Comparison of ENCODE assay signal across 26 cellular contexts in genomic region chr18:13889661-13890060, GRCh38. TPM values are rescaled to one million over a fixed set of nuclear protein-coding genes. Genes with fewer than 3 reads are reported as not detected.
DNase-seq lines count a peak whose midpoint lies in the region; ATAC-seq and TF ChIP-seq lines count a peak whose summit lies in the region.
"Had no signal": no experiment of that assay in that cellular context is flagged by ENCODE, and none has a peak within 500 bp of the region (broad histone marks: within the 10 kb centered on the region; RNA-seq: fewer than 3 reads in every experiment).

No MANE protein-coding gene starts in this region.

- no peak overlapping the region for H3K4me2 ChIP-seq in HCT116 (ENCODE audit: low read length)
- H3K4me2 ChIP-seq: KMS-11, PC-9 had no signal

- POLR2A ChIA-PET in HCT116 (lab: Charles Lee) = no interaction called here

- no peaks in the 10 kb centered on the region for H3K27me3 Mint-ChIP-seq in type B pancreatic cell
- H3K27me3 Mint-ChIP-seq: CD4-positive, CD25-positive, alpha-beta regulatory T cell had no signal

- TF ChIP-seq RAD21 in HCT116 (IDR thresholded peaks at IDR 0.05; ENCODE audit: low read depth) = no peak

- H3K27ac ChIP-seq in HCT116 (ENCODE audit: low read depth, low read length) = no peak overlapping the region
- no peak overlapping the region for H3K27ac ChIP-seq in psoas muscle
- H3K27ac ChIP-seq: brain microvascular endothelial cell, coronary artery, KMS-11, PC-9 had no signal

- no peak overlapping the region for H2AFZ ChIP-seq in HCT116 (ENCODE audit: low read depth, low read length, poor library complexity, severe bottlenecking)
- H2AFZ ChIP-seq: PC-9 had no signal

- H3K9ac ChIP-seq in HCT116 (ENCODE audit: low read length) = no peak overlapping the region
- H3K9ac ChIP-seq: KMS-11 had no signal

- CTCF ChIA-PET in HCT116 (lab: Charles Lee) = no interaction called here

- TF ChIP-seq CTCF in HCT116 (IDR thresholded peaks at IDR 0.05 in 2 of 3, conservative IDR thresholded peaks at IDR 0.05 in 1 of 3; ENCODE audit: borderline replicate concordance in 1 of 3, insufficient read depth in 1 of 3, low read depth in 2 of 3, low read length in 2 of 3) = no peak
- TF ChIP-seq CTCF in type B pancreatic cell (conservative IDR thresholded peaks at IDR 0.05) = no peak
- no peak for TF ChIP-seq CTCF in psoas muscle (IDR thresholded peaks at IDR 0.05)

- H3K79me2 ChIP-seq in HCT116 (ENCODE audit: insufficient read depth, low read length) = no peaks in the 10 kb centered on the region

- H3K4me3 ChIP-seq in HCT116 (replicated peaks in 1 of 2; ENCODE audit: low read depth in 1 of 2, low read length in 2 of 2) (no peak overlapping the region), psoas muscle (no peak overlapping the region)
- H3K4me3 ChIP-seq: coronary artery, PC-9 had no signal

- DNase-seq in A172 (ENCODE audit: low spot score) = peak; percentile 30
- no peak for DNase-seq in HCT116 (ENCODE audit: low read depth, low spot score)
- DNase-seq in RKO (ENCODE audit: low spot score) = peak; percentile 51
- DNase-seq in islet precursor cell = peak; percentile 57
- DNase-seq in type B pancreatic cell (ENCODE audit: extremely low spot score, unreplicated experiment) = no peak
- no peak for DNase-seq in iPS-NIHi11 (ENCODE audit: low spot score)
- DNase-seq in psoas muscle = no peak
- DNase-seq: brain microvascular endothelial cell; CD4-positive, CD25-positive, alpha-beta regulatory T cell; DMS79; hippocampal formation; kidney; mesenchymal stem cell; NCI-H1417; NCI-H2171; NCI-H748 treated with DMSO at 0.1 percent for 48 hours; PC-9; stimulated activated CD4-positive, alpha-beta T cell treated with anti-CD3 and anti-CD28 coated beads, Interleukin-12 subunit alpha, Interleukin-12 subunit beta, amount 100 ng/mL, for 4 hours had no signal

- intact Hi-C loops in HCT116 (cut with micrococcal nuclease) (loop anchor here (10.0 kb wide), 1 partner anchor 135 kb away; no protein-coding TSS in a partner anchor), psoas muscle (cut with DNase I) (no loop called here)

- no peaks in the 10 kb centered on the region for H4K20me1 ChIP-seq in HCT116 (ENCODE audit: insufficient read depth)

- H3K4me1 ChIP-seq in HCT116 (ENCODE audit: control insufficient read depth in 1 of 2, insufficient read depth in 2 of 2, low read length in 2 of 2) = no peaks in the 10 kb centered on the region
- no peaks in the 10 kb centered on the region for H3K4me1 ChIP-seq in psoas muscle

- no peaks in the 10 kb centered on the region for H3K4me1 Mint-ChIP-seq in type B pancreatic cell (ENCODE audit: unreplicated experiment)
- H3K4me1 Mint-ChIP-seq: CD4-positive, CD25-positive, alpha-beta regulatory T cell; neural crest cell had no signal

- WGBS in psoas muscle, 3 donors = 27 to 35% (median 31%) methylated on average over 2 of the region's 2 CpGs

- RAD21 ChIA-PET in HCT116 (lab: Charles Lee; ENCODE audit: low non-redundant PET in 1 of 2, low total read pairs in 2 of 2, uncharacterized antibody in 2 of 2, unreplicated experiment in 2 of 2) = no interaction called here

- H3K27me3 ChIP-seq in HCT116 (ENCODE audit: insufficient read depth, low read length) (no peaks in the 10 kb centered on the region), psoas muscle (ENCODE audit: insufficient read depth in 3 of 3, low read length in 2 of 3) (peaks cover 0 to 3% (median 0%) of the 10 kb centered on the region in 3 donors)
- H3K27me3 ChIP-seq: brain microvascular endothelial cell had no signal

- H3K9me3 ChIP-seq in HCT116 (ENCODE audit: control insufficient read depth in 1 of 2, insufficient read depth in 1 of 2, low read depth in 1 of 2, low read length in 2 of 2) = no peaks in the 10 kb centered on the region
- H3K9me3 ChIP-seq in psoas muscle = no peaks in the 10 kb centered on the region

- H3K9me2 ChIP-seq in HCT116 (ENCODE audit: insufficient read depth) = no peaks in the 10 kb centered on the region

- no TSS peak for BruUV-seq in HCT116 (replicated peaks; lab: Mats Ljungman, UMichigan)

- H3K27ac Mint-ChIP-seq in type B pancreatic cell = no peak overlapping the region
- H3K27ac Mint-ChIP-seq: activated T-helper 1 cell treated with anti-CD3 and anti-CD28 coated beads, Interleukin-12 subunit alpha, Interleukin-12 subunit beta, Interleukin-2, Interleukin-4 antibody, amounts not matched to agents 30 ng/mL and 10 ng/mL and 1 ng/mL, durations not matched to agents 14 hours and 24 hours and 36 hours; CD4-positive, CD25-positive, alpha-beta regulatory T cell had no signal

- no peaks in the 10 kb centered on the region for H3K36me3 Mint-ChIP-seq in type B pancreatic cell
- H3K36me3 Mint-ChIP-seq: CD4-positive, CD25-positive, alpha-beta regulatory T cell had no signal

- H3K36me3 ChIP-seq in HCT116 (ENCODE audit: control insufficient read depth in 1 of 2, insufficient read depth in 2 of 2, low read length in 2 of 2) (no peaks in the 10 kb centered on the region), psoas muscle (ENCODE audit: insufficient read depth in 1 of 2, low read depth in 1 of 2) (no peaks in the 10 kb centered on the region)
- H3K36me3 ChIP-seq: brain microvascular endothelial cell had no signal

- no peak for TF ChIP-seq POLR2A in HCT116 (IDR thresholded peaks at IDR 0.05; ENCODE audit: borderline replicate concordance, extremely low read depth, insufficient read depth, insufficient read length)

- ATAC-seq in HCT116 = peak; percentile 61; the same call in 1 of the 2 replicates
- ATAC-seq in psoas muscle = no peak
- no peak for ATAC-seq in GM21515 (IDR thresholded peaks at IDR 0.05; ENCODE audit: unreplicated experiment)

- H3K4me3 Mint-ChIP-seq in type B pancreatic cell = no peak overlapping the region
- H3K4me3 Mint-ChIP-seq: activated T-helper 1 cell treated with anti-CD3 and anti-CD28 coated beads, Interleukin-12 subunit alpha, Interleukin-12 subunit beta, Interleukin-2, Interleukin-4 antibody, amounts not matched to agents 30 ng/mL and 10 ng/mL and 1 ng/mL, durations not matched to agents 14 hours and 24 hours and 36 hours; CD4-positive, CD25-positive, alpha-beta regulatory T cell; neural crest cell had no signal

- no peaks in the 10 kb centered on the region for H3K9me3 Mint-ChIP-seq in type B pancreatic cell
- H3K9me3 Mint-ChIP-seq: activated T-helper 1 cell treated with anti-CD3 and anti-CD28 coated beads, Interleukin-12 subunit alpha, Interleukin-12 subunit beta, Interleukin-2, Interleukin-4 antibody, amounts not matched to agents 30 ng/mL and 10 ng/mL and 1 ng/mL, durations not matched to agents 14 hours and 24 hours and 36 hours had no signal

TF ChIP-seq in HCT116, 20 proteins besides CTCF, POLR2A, EP300 and RAD21:
- no peak for TF ChIP-seq REST (IDR thresholded peaks at IDR 0.05; ENCODE audit: low read depth)
- TF ChIP-seq CBX3 (IDR thresholded peaks at IDR 0.05; ENCODE audit: low read depth) = no peak
- TF ChIP-seq ZNF274 (IDR thresholded peaks at IDR 0.05; ENCODE audit: low read depth, low read length) = no peak
- no peak for TF ChIP-seq ATF3 (IDR thresholded peaks at IDR 0.05)
- no peak for TF ChIP-seq CEBPB (IDR thresholded peaks at IDR 0.05; ENCODE audit: low read depth)
- no peak for TF ChIP-seq SIN3A (IDR thresholded peaks at IDR 0.05; ENCODE audit: low read depth)
- TF ChIP-seq YY1 (IDR thresholded peaks at IDR 0.05; ENCODE audit: extremely low read depth, insufficient replicate concordance, low read depth, low read length) = no peak
- TF ChIP-seq FOSL1 (IDR thresholded peaks at IDR 0.05; ENCODE audit: low read depth) = peak; percentile 10; the same call in 1 of the 2 replicates
- no peak for TF ChIP-seq SP1 (IDR thresholded peaks at IDR 0.05; ENCODE audit: low read depth)
TF ChIP-seq in HCT116: peak in this region for 1.

RNA-seq across cellular contexts. Expression of gene MC2R, which starts 25.7 kb away (rescaled TPM):
- not detected in 2 replicates for total RNA-seq in A172 (2014; rRNA removed; shearing (Covaris generic))
- not detected for total RNA-seq in HCT116 (2021; ENCODE audit: unreplicated experiment)
- not detected in 2 replicates for polyA plus RNA-seq in HCT116 (2012)
- total RNA-seq in type B pancreatic cell (ENCODE audit: low replicate concordance) = not detected in 2 replicates
- total RNA-seq in psoas muscle = under 1 TPM in 1 of 4 donors, not detected in 3; 0.48 TPM
- polyA plus RNA-seq in psoas muscle = not detected
- total RNA-seq: activated T-helper 1 cell treated with anti-CD3 and anti-CD28 coated beads, Interleukin-12 subunit alpha, Interleukin-12 subunit beta, Interleukin-2, Interleukin-4 antibody, amounts not matched to agents 30 ng/mL and 10 ng/mL and 1 ng/mL, durations not matched to agents 14 hours and 24 hours and 36 hours; CD4-positive, CD25-positive, alpha-beta regulatory T cell; fibroblast of villous mesenchyme; kidney; neural crest cell; PC-9; pulmonary artery endothelial cell; temporal lobe had no signal
- polyA plus RNA-seq: CD4-positive, CD25-positive, alpha-beta regulatory T cell had no signal

Comparison
In these comparisons a context has a peak if more than half of its experiments do, and no peak if none do; other contexts are left out.
1. DNase-seq: peak in A172 (single experiment), RKO (single experiment) and islet precursor cell (single experiment); none in HCT116 (single experiment), type B pancreatic cell (single experiment), iPS-NIHi11 (single experiment) and psoas muscle (0 of 2).